In the genomic region with DNA sequence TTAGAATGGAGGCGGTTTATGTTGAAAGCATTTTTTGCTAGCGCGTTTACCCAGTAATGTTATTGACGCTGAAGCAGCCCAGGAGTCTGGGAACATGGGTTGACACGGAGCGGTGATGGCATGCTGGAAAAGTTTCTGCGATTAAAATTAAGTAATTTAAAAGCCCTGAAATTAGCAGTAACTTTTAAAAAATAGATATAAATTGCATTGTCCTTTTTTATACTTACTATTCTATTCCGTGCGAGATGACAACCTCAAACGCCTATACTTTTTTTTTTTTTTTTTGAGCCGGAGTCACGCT, we compare ENCODE assay signal across 8 cellular contexts. TPM values are rescaled to one million over a fixed set of nuclear protein-coding genes. Genes with fewer than 3 reads are reported as not detected.
DNase-seq lines count a peak whose midpoint lies in the region; ATAC-seq and TF ChIP-seq lines count a peak whose summit lies in the region.

No MANE protein-coding gene starts in this region.

- DNase-seq in CD14-positive monocyte (ENCODE audit: low spot score) (no peak), NT2/D1 (ENCODE audit: low read depth, low spot score) (no peak), endodermal cell (no peak), NCI-H2196 (lab: John Stamatoyannopoulos, UW; ENCODE audit: unreplicated experiment) (no peak)

- 27 to 39% methylated on average over 6 to 12 of the region's 12 CpGs for whole genome bisulfite sequencing in endodermal cell (ENCODE audit: insufficient coverage in 1 of 2, insufficient read length in 1 of 2), 2 experiments

- TF ChIP-seq POLR2A in GM18505 (IDR thresholded peaks at IDR 0.05; ENCODE audit: borderline replicate concordance, extremely low read depth, insufficient read depth, insufficient read length) = no peak

- H3K36me3 ChIP-seq in NT2/D1 (ENCODE audit: insufficient read depth, insufficient read length, low read length) (peaks cover 31% of the 10 kb centered on the region), endodermal cell (ENCODE audit: control insufficient read depth, insufficient read depth, low read length) (peaks cover 20% of the 10 kb centered on the region), neutrophil (peaks cover 3% of the 10 kb centered on the region)

- H3K9me3 ChIP-seq in NT2/D1 (ENCODE audit: insufficient read depth, low read length) = peaks cover 10% of the 10 kb centered on the region
- peaks cover 2% of the 10 kb centered on the region for H3K9me3 ChIP-seq in endodermal cell (ENCODE audit: control insufficient read depth, low read length)
- no peaks in the 10 kb centered on the region for H3K9me3 ChIP-seq in neutrophil

- H3K36me3 Mint-ChIP-seq in CD14-positive monocyte (peaks cover 8 to 12% of the 10 kb centered on the region in 2 donors), endodermal cell (ENCODE audit: low read depth) (peaks cover 26% of the 10 kb centered on the region)

- intact Hi-C loops in CD14-positive monocyte (cut with micrococcal nuclease) = loop anchor here (2.0 to 10.0 kb wide), 5 partner anchors 53 to 207 kb away; a partner anchor contains a TSS

- H3K27me3 ChIP-seq in NT2/D1 (ENCODE audit: insufficient read depth, insufficient read length) (no peaks in the 10 kb centered on the region), endodermal cell (ENCODE audit: control insufficient read depth, insufficient read depth, low read length, poor library complexity, severe bottlenecking) (no peaks in the 10 kb centered on the region), neutrophil (no peaks in the 10 kb centered on the region)

- ATAC-seq in GM18505 (IDR thresholded peaks at IDR 0.05; ENCODE audit: unreplicated experiment) = no peak
- ATAC-seq in GM21360 (IDR thresholded peaks at IDR 0.05; ENCODE audit: unreplicated experiment) = no peak
- no peak for ATAC-seq in GM18861 (IDR thresholded peaks at IDR 0.05; ENCODE audit: unreplicated experiment)

- peaks cover 2 to 9% (median 4%) of the 10 kb centered on the region in 3 donors for H3K27me3 Mint-ChIP-seq in CD14-positive monocyte (ENCODE audit: low read depth in 3 of 3)
- peaks cover 6% of the 10 kb centered on the region for H3K27me3 Mint-ChIP-seq in endodermal cell (ENCODE audit: insufficient read depth)

- H3K9ac ChIP-seq in NT2/D1 (ENCODE audit: insufficient read length, low read depth) = peak overlapping the region; percentile 61
- H3K9ac ChIP-seq in endodermal cell (ENCODE audit: extremely low read depth, low read length, poor library complexity, severe bottlenecking) = no peak overlapping the region

- H3K27ac Mint-ChIP-seq in CD14-positive monocyte (peak overlapping the region in 5 of 7 donors; percentile 76 to 95 (median 93)), endodermal cell (no peak overlapping the region)

- H3K4me3 ChIP-seq in NT2/D1 (ENCODE audit: insufficient read length, low read depth) (peak overlapping the region; percentile 33), endodermal cell (ENCODE audit: low read length) (peak overlapping the region; percentile 96), neutrophil (ENCODE audit: low read depth in 1 of 2, low read length in 1 of 2) (peak overlapping the region; percentile 80 to 84)

- no peaks in the 10 kb centered on the region for H3K4me1 ChIP-seq in NT2/D1 (ENCODE audit: insufficient read depth, insufficient read length)
- H3K4me1 ChIP-seq in endodermal cell (ENCODE audit: control insufficient read depth, insufficient read depth, low read length) = no peaks in the 10 kb centered on the region
- H3K4me1 ChIP-seq in neutrophil (ENCODE audit: control insufficient read depth in 1 of 2, insufficient read depth in 1 of 2, low read depth in 1 of 2, low read length in 1 of 2) = peaks cover 14 to 18% of the 10 kb centered on the region in 2 experiments

- H3K4me3 Mint-ChIP-seq in CD14-positive monocyte = peak overlapping the region; percentile 90 to 92
- peak overlapping the region; percentile 90 for H3K4me3 Mint-ChIP-seq in endodermal cell

- TF ChIP-seq CTCF in CD14-positive monocyte (IDR thresholded peaks at IDR 0.05) (no peak), endodermal cell (conservative IDR thresholded peaks at IDR 0.05) (no peak), neutrophil (IDR thresholded peaks at IDR 0.05) (no peak)

- H3K9me3 Mint-ChIP-seq in CD14-positive monocyte = peaks cover 13 to 63% (median 37%) of the 10 kb centered on the region in 7 donors
- H3K9me3 Mint-ChIP-seq in endodermal cell = no peaks in the 10 kb centered on the region

- H3K27ac ChIP-seq in endodermal cell (ENCODE audit: low read depth, low read length) (no peak overlapping the region), neutrophil (peak overlapping the region; percentile 85)

- peaks cover 17% of the 10 kb centered on the region for H3K4me1 Mint-ChIP-seq in CD14-positive monocyte
- H3K4me1 Mint-ChIP-seq in endodermal cell = peaks cover 9% of the 10 kb centered on the region

RNA-seq across cellular contexts. Expression of a gene that starts 0.6 kb away (rescaled TPM):
- polyA plus RNA-seq in CD14-positive monocyte = 1 to 10 TPM; 6.4 to 7.7 TPM
- total RNA-seq in endodermal cell = 10 to 100 TPM; 51.7 to 78.3 TPM
- polyA plus RNA-seq in endodermal cell (2013, experiment 1 of 2) = 33.4 TPM
- 33.4 TPM for polyA plus RNA-seq in endodermal cell (2013, experiment 2 of 2)

RNA-seq across cellular contexts. Expression of a gene that starts 28.9 kb away (rescaled TPM):
- under 1 TPM in 1 of 2 donors, not detected in 1; 0.17 TPM for polyA plus RNA-seq in CD14-positive monocyte
- 10 to 100 TPM; 12.6 to 19.4 TPM for total RNA-seq in endodermal cell
- polyA plus RNA-seq in endodermal cell (2013, experiment 1 of 2) = 10.1 TPM
- 12.3 TPM for polyA plus RNA-seq in endodermal cell (2013, experiment 2 of 2)

RNA-seq across cellular contexts. Expression of a gene that starts 55.0 kb away (rescaled TPM):
- polyA plus RNA-seq in CD14-positive monocyte = 1 to 10 TPM; 2.0 to 3.3 TPM
- total RNA-seq in endodermal cell = 10 to 100 TPM; 17.7 to 25.5 TPM
- polyA plus RNA-seq in endodermal cell (2013, experiment 1 of 2) = 7.9 TPM
- 7.3 TPM for polyA plus RNA-seq in endodermal cell (2013, experiment 2 of 2)

RNA-seq across cellular contexts. Expression of a gene that starts 59.3 kb away (rescaled TPM):
- not detected for polyA plus RNA-seq in CD14-positive monocyte
- total RNA-seq in endodermal cell = not detected
- polyA plus RNA-seq in endodermal cell (2013, experiment 1 of 2) = not detected
- polyA plus RNA-seq in endodermal cell (2013, experiment 2 of 2) = not detected

Comparison
In these comparisons a context has a peak if more than half of its experiments do, and no peak if none do; other contexts are left out.
1. H3K4me3 ChIP-seq: peak in every context shown above with its lines; median percentile 96 in endodermal cell; 82 in neutrophil; 33 in NT2/D1.